ENCODE assay signal across 1 cellular context in genomic region chr1:205576805-205577761, GRCh38.
TF ChIP-seq lines count a peak whose summit lies in the region.

No MANE protein-coding gene starts in this region.

TF ChIP-seq in HepG2, 621 proteins besides CTCF, POLR2A, EP300 and RAD21:
- TF ChIP-seq PITX1 (CRISPR knock-in tag; IDR thresholded peaks at IDR 0.05): no peak
- no peak for TF ChIP-seq TGIF2 (CRISPR knock-in tag; IDR thresholded peaks at IDR 0.05)
- no peak for TF ChIP-seq ZBTB26 (CRISPR knock-in tag; IDR thresholded peaks at IDR 0.05; ENCODE audit: borderline replicate concordance)
- no peak for TF ChIP-seq ZBTB46 (CRISPR knock-in tag; IDR thresholded peaks at IDR 0.05; ENCODE audit: borderline replicate concordance)
- TF ChIP-seq MYC (CRISPR knock-in tag; IDR thresholded peaks at IDR 0.05; ENCODE audit: borderline replicate concordance): no peak
- no peak for TF ChIP-seq ZNF646 (CRISPR knock-in tag; IDR thresholded peaks at IDR 0.05)
- TF ChIP-seq ZFP90 (CRISPR knock-in tag; IDR thresholded peaks at IDR 0.05; ENCODE audit: borderline replicate concordance): no peak
- TF ChIP-seq FIP1L1 (IDR thresholded peaks at IDR 0.05; ENCODE audit: borderline replicate concordance, insufficient read depth, low read depth, low read length): no peak
- no peak for TF ChIP-seq ZNF558 (CRISPR knock-in tag; IDR thresholded peaks at IDR 0.05; ENCODE audit: borderline replicate concordance)
- no peak for TF ChIP-seq AKNA (CRISPR knock-in tag; IDR thresholded peaks at IDR 0.05; ENCODE audit: borderline replicate concordance)
- no peak for TF ChIP-seq ZNF580 (CRISPR knock-in tag; IDR thresholded peaks at IDR 0.05; ENCODE audit: borderline replicate concordance, low read depth)
- no peak for TF ChIP-seq IRX3 (CRISPR knock-in tag; IDR thresholded peaks at IDR 0.05; ENCODE audit: borderline replicate concordance, low read depth)
- no peak for TF ChIP-seq ZNF772 (CRISPR knock-in tag; IDR thresholded peaks at IDR 0.05)
- no peak for TF ChIP-seq SP4 (CRISPR knock-in tag; IDR thresholded peaks at IDR 0.05)
- no peak for TF ChIP-seq ZNF766 (CRISPR knock-in tag; IDR thresholded peaks at IDR 0.05; ENCODE audit: borderline replicate concordance)
- no peak for TF ChIP-seq ZNF710 (CRISPR knock-in tag; IDR thresholded peaks at IDR 0.05; ENCODE audit: borderline replicate concordance)
- TF ChIP-seq ZNF770 (CRISPR knock-in tag; IDR thresholded peaks at IDR 0.05): no peak
- no peak for TF ChIP-seq ZNF563 (CRISPR knock-in tag; IDR thresholded peaks at IDR 0.05)
TF ChIP-seq in HepG2: peak in this region for 0.
